Comparison of ENCODE assay signal across 1 cellular context in the genomic region with DNA sequence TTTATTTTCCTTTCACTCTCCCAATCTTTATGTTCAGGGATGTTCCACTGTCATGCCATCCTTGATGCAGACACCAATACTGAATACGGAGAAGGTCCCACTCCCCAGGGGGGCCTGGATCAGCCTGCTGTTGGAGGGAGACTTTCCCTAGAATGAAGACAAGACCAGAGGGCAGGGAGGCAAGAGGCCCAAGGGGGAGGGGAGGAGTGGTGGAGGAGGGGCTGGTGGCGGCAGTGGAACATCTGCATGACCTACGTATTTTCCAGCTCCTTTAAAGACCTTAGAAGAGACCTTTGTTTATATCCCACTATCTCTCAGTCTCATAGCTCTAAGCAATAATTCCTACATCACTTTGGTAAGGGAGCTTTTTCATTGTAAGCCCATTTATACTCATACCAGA.
TF ChIP-seq lines count a peak whose summit lies in the region.

No MANE protein-coding gene starts in this region.

TF ChIP-seq in H1, 55 proteins besides CTCF, POLR2A, EP300 and RAD21:
- TF ChIP-seq SP1 (IDR thresholded peaks at IDR 0.05; ENCODE audit: low read depth, low read length) (peak; percentile 40; the same call in 1 of the 2 replicates), TCF12 (IDR thresholded peaks at IDR 0.05; ENCODE audit: low read depth, low read length) (0 out of 2 replicates have a peak, but pooled peaks have one; percentile 56), TBP (IDR thresholded peaks at IDR 0.05; ENCODE audit: low read depth, low read length) (no peak), SIN3A (conservative IDR thresholded peaks at IDR 0.05 in 1 of 2, IDR thresholded peaks at IDR 0.05 in 1 of 2; ENCODE audit: low read depth in 1 of 2, low read length in 2 of 2) (no peak), BRCA1 (IDR thresholded peaks at IDR 0.05; ENCODE audit: low read depth, low read length) (no peak), CEBPB (IDR thresholded peaks at IDR 0.05; ENCODE audit: low read depth, low read length) (no peak), EZH2 (IDR thresholded peaks at IDR 0.05; ENCODE audit: low read depth, low read length, severe bottlenecking) (no peak), TEAD4 (IDR thresholded peaks at IDR 0.05; ENCODE audit: low read depth, low read length) (no peak), SIRT6 (IDR thresholded peaks at IDR 0.05; ENCODE audit: low read length) (no peak), NRF1 (IDR thresholded peaks at IDR 0.05; ENCODE audit: low read depth, low read length) (no peak), HDAC2 (IDR thresholded peaks at IDR 0.05; ENCODE audit: borderline replicate concordance in 1 of 2, low read depth in 2 of 2, low read length in 2 of 2) (no peak), BACH1 (IDR thresholded peaks at IDR 0.05; ENCODE audit: low read length) (no peak), CHD2 (IDR thresholded peaks at IDR 0.05; ENCODE audit: low read length) (peak; percentile 58; the same call in 1 of the 2 replicates), NANOG (IDR thresholded peaks at IDR 0.05; ENCODE audit: insufficient read depth, low read depth, low read length, poor library complexity, severe bottlenecking) (no peak), ATF3 (IDR thresholded peaks at IDR 0.05; ENCODE audit: insufficient read depth, low read depth, low read length) (no peak), E2F6 (IDR thresholded peaks at IDR 0.05) (no peak), SRF (IDR thresholded peaks at IDR 0.05; ENCODE audit: low read depth, low read length) (no peak), ZNF274 (IDR thresholded peaks at IDR 0.05; ENCODE audit: borderline replicate concordance, extremely low read depth, low read length) (no peak), GABPA (IDR thresholded peaks at IDR 0.05; ENCODE audit: borderline replicate concordance, insufficient read depth, low read length) (no peak)
- TF ChIP-seq, protein P1, sequence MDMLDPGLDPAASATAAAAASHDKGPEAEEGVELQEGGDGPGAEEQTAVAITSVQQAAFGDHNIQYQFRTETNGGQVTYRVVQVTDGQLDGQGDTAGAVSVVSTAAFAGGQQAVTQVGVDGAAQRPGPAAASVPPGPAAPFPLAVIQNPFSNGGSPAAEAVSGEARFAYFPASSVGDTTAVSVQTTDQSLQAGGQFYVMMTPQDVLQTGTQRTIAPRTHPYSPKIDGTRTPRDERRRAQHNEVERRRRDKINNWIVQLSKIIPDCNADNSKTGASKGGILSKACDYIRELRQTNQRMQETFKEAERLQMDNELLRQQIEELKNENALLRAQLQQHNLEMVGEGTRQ (IDR thresholded peaks at IDR 0.05; ENCODE audit: low read length) = no peak
